9 cellular contexts compared by ENCODE assay signal in genomic region chr10:55631071-55631654, GRCh38.
DNase-seq lines count a peak whose midpoint lies in the region; ATAC-seq and TF ChIP-seq lines count a peak whose summit lies in the region.
"Had no signal": no experiment of that assay in that cellular context is flagged by ENCODE, and none has a peak within 500 bp of the region (broad histone marks: within the 10 kb centered on the region; RNA-seq: fewer than 3 reads in every experiment).

No MANE protein-coding gene starts in this region.

- DNase-seq in activated CD4-positive, alpha-beta T cell treated with anti-CD3 and anti-CD28 coated beads, Interleukin-2, amount 10 ng/mL, durations not matched to agents 7 days and 5 days: no peak
- DNase-seq in activated CD4-positive, alpha-beta T cell treated with anti-CD3 and anti-CD28 coated beads for 1 hour: no peak
- DNase-seq in NCI-H2171 (lab: John Stamatoyannopoulos, UW) (peak; percentile 25), astrocyte of the hippocampus (ENCODE audit: low read depth, low spot score) (peak; percentile 78), sigmoid colon (no peak), HCEC 1CT (no peak)

- H3K27me3 Mint-ChIP-seq in activated CD4-positive, alpha-beta T cell treated with anti-CD3 and anti-CD28 coated beads, Interleukin-2, amount 10 ng/mL, durations not matched to agents 7 days and 5 days: peaks cover 36% of the 10 kb centered on the region

- H3K36me3 ChIP-seq in iPS-15b (ENCODE audit: control insufficient read depth, insufficient read depth, low read length): no peaks in the 10 kb centered on the region
- H3K36me3 ChIP-seq in sigmoid colon: no peaks in the 10 kb centered on the region

- peak overlapping the region; percentile 53 for H3K4me3 Mint-ChIP-seq in activated CD4-positive, alpha-beta T cell treated with anti-CD3 and anti-CD28 coated beads, Interleukin-2, amount 10 ng/mL, durations not matched to agents 7 days and 5 days

- peak; percentile 73 for ATAC-seq in HG02870 (IDR thresholded peaks at IDR 0.05; ENCODE audit: unreplicated experiment)

- peaks cover 2% of the 10 kb centered on the region for H3K9me3 Mint-ChIP-seq in activated CD4-positive, alpha-beta T cell treated with anti-CD3 and anti-CD28 coated beads, Interleukin-2, amount 10 ng/mL, durations not matched to agents 7 days and 5 days

- H3K9me3 ChIP-seq in iPS-15b (ENCODE audit: control insufficient read depth, insufficient read depth, low read length) (no peaks in the 10 kb centered on the region), sigmoid colon (no peaks in the 10 kb centered on the region)

- H3K4me1 Mint-ChIP-seq in activated CD4-positive, alpha-beta T cell treated with anti-CD3 and anti-CD28 coated beads, Interleukin-2, amount 10 ng/mL, durations not matched to agents 7 days and 5 days: peaks cover 10% of the 10 kb centered on the region

- H3K4me1 ChIP-seq in iPS-15b (ENCODE audit: control insufficient read depth, insufficient read depth, low read length) (peaks cover 2% of the 10 kb centered on the region), sigmoid colon (peaks cover 0 to 25% (median 14%) of the 10 kb centered on the region in 4 donors)

- no peak overlapping the region for H3K27ac ChIP-seq in sigmoid colon

- H3K4me3 ChIP-seq in iPS-15b (ENCODE audit: low read depth, low read length) (peak overlapping the region; percentile 92), sigmoid colon (peak overlapping the region; percentile 29 to 62 (median 44))

- WGBS in sigmoid colon, 2 donors: 2% methylated on average over 49 of the region's 49 CpGs

- intact Hi-C loops in sigmoid colon (cut with DNase I): no loop called here

- TF ChIP-seq POLR2A in sigmoid colon (IDR thresholded peaks at IDR 0.05): no peak

- peak overlapping the region; percentile 40 for H3K9ac ChIP-seq in iPS-15b (ENCODE audit: low read depth, low read length)

- H3K36me3 Mint-ChIP-seq in activated CD4-positive, alpha-beta T cell treated with anti-CD3 and anti-CD28 coated beads, Interleukin-2, amount 10 ng/mL, durations not matched to agents 7 days and 5 days (ENCODE audit: low read depth): no peaks in the 10 kb centered on the region

- H3K27me3 ChIP-seq in iPS-15b (ENCODE audit: control insufficient read depth, insufficient read depth, low read length): peaks cover 30% of the 10 kb centered on the region
- H3K27me3 ChIP-seq in sigmoid colon: peaks cover 0 to 21% (median 0%) of the 10 kb centered on the region in 3 donors

- CTCF ChIA-PET in activated CD4-positive, alpha-beta T cell treated with anti-CD3 and anti-CD28 coated beads, Interleukin-2, amount 10 ng/mL, durations not matched to agents 7 days and 5 days (lab: Charles Lee): no interaction called here

- peak in 3 of 4 experiments; percentile 8 to 49 (median 32) for TF ChIP-seq CTCF in sigmoid colon (IDR thresholded peaks at IDR 0.05)

- no peak for TF ChIP-seq EP300 in sigmoid colon (IDR thresholded peaks at IDR 0.05)

- no peak overlapping the region for H3K27ac Mint-ChIP-seq in activated CD4-positive, alpha-beta T cell treated with anti-CD3 and anti-CD28 coated beads, Interleukin-2, amount 10 ng/mL, durations not matched to agents 7 days and 5 days
- H3K27ac Mint-ChIP-seq: activated naive CD4-positive, alpha-beta T cell treated with anti-CD3 and anti-CD28 coated beads, Interleukin-2, amount 50 U/mL, for 72 hours had no signal

- POLR2A ChIA-PET in activated CD4-positive, alpha-beta T cell treated with anti-CD3 and anti-CD28 coated beads, Interleukin-2, amount 10 ng/mL, durations not matched to agents 7 days and 5 days (lab: Charles Lee): no interaction called here

Comparison
In these comparisons a context has a peak if more than half of its experiments do, and no peak if none do; other contexts are left out.
1. DNase-seq: peak in NCI-H2171 (single experiment) and astrocyte of the hippocampus (single experiment); none in activated CD4-positive, alpha-beta T cell treated with anti-CD3 and anti-CD28 coated beads, Interleukin-2, amount 10 ng/mL, durations not matched to agents 7 days and 5 days (single experiment), activated CD4-positive, alpha-beta T cell treated with anti-CD3 and anti-CD28 coated beads for 1 hour (single experiment), sigmoid colon (single experiment) and HCEC 1CT (single experiment).